In the genomic region with DNA sequence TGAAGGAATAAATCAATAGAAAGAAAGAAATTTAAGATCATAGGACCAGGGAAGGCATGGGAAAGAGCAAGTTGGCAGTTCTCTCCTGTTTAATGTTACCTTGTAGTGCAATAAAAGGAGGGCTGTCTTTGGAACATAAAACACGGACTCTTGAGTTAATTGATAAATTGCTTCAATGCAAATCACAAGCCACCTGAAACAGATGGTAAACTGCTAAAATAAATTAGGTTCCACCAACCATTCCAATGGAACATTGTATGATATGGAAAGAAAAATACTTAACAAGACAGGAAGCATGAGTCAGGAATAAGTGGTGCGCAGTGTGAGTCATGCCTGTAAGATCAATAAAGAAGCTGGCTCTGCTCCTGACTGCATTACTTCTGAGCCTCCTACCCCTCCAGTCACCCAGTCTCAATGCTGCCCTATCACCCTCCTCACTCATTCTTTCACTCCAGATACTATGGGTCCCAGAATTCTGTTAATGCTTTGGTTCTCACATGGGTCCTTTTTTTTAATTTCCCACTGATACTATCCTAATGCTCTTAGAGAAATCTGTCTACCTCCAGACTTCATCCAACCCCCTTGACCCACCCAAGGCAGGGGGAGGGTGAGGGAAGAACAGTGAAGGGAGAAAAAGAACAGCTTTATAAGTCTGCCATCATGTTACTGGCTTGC, we compare ENCODE assay signal across 1 cellular context.
A peak's percentile ranks its signal among the peaks of the same experiment; 100 is the strongest.
TF ChIP-seq lines count a peak whose summit lies in the region.

No MANE protein-coding gene starts in this region.

TF ChIP-seq in K562, 482 proteins besides CTCF, POLR2A, EP300 and RAD21 (continued from another document and continues in another):
- TF ChIP-seq, protein P1, sequence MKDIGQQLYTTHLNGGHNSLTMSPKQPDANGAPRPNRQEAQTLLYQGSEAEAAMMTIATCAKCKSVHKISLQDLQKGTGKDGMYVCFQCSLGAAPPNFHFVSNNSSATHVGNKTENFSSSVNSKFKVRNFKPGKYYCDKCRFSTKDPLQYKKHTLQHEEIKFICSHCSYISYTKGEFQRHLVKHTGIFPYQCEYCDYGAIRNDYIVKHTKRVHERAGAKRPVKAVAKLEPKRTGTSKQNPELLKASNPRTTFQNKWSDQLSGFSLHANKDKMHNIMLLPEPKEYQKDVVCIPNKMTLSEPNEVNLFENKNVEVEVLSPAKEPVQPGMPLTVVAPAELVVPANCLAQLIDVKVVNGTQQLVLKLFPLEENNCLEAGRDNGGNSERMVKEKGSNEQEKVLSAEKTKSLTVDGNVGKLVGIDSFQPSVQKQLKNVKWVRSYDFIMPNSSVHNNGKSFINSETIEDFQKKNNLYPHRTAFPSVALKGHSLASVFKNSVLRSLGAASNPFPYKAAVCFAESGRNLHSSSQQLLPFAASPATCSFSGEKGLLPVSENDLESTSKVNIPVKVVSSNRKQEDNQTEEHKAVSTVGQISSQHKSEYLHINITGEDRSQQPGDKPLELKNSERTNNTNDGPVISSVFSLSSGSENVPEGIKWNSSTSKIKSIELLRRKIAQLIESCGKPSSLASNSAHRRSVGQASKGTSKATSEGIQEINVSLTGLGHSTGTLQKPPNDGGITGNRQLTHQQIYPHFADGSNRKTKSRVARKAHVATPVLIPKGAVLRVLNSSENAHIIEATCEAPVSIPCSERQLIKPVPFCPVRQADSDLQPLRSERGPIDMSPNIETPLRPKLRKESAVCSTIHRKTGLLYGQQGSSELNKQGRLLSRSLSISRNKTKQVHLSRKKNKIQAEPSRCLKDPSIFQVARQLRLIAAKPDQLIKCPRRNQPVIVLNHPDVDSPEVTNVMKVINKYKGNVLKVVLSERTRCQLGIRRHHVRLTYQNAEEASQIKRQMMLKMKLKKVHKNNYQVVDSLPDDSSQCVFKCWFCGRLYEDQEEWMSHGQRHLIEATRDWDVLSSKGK (CRISPR knock-in tag; IDR thresholded peaks at IDR 0.05), result no peak
- TF ChIP-seq KLF6 (CRISPR knock-in tag; IDR thresholded peaks at IDR 0.05; ENCODE audit: borderline replicate concordance), result no peak
- no peak for TF ChIP-seq ZNF3 (CRISPR knock-in tag; IDR thresholded peaks at IDR 0.05)
- TF ChIP-seq, protein P2, sequence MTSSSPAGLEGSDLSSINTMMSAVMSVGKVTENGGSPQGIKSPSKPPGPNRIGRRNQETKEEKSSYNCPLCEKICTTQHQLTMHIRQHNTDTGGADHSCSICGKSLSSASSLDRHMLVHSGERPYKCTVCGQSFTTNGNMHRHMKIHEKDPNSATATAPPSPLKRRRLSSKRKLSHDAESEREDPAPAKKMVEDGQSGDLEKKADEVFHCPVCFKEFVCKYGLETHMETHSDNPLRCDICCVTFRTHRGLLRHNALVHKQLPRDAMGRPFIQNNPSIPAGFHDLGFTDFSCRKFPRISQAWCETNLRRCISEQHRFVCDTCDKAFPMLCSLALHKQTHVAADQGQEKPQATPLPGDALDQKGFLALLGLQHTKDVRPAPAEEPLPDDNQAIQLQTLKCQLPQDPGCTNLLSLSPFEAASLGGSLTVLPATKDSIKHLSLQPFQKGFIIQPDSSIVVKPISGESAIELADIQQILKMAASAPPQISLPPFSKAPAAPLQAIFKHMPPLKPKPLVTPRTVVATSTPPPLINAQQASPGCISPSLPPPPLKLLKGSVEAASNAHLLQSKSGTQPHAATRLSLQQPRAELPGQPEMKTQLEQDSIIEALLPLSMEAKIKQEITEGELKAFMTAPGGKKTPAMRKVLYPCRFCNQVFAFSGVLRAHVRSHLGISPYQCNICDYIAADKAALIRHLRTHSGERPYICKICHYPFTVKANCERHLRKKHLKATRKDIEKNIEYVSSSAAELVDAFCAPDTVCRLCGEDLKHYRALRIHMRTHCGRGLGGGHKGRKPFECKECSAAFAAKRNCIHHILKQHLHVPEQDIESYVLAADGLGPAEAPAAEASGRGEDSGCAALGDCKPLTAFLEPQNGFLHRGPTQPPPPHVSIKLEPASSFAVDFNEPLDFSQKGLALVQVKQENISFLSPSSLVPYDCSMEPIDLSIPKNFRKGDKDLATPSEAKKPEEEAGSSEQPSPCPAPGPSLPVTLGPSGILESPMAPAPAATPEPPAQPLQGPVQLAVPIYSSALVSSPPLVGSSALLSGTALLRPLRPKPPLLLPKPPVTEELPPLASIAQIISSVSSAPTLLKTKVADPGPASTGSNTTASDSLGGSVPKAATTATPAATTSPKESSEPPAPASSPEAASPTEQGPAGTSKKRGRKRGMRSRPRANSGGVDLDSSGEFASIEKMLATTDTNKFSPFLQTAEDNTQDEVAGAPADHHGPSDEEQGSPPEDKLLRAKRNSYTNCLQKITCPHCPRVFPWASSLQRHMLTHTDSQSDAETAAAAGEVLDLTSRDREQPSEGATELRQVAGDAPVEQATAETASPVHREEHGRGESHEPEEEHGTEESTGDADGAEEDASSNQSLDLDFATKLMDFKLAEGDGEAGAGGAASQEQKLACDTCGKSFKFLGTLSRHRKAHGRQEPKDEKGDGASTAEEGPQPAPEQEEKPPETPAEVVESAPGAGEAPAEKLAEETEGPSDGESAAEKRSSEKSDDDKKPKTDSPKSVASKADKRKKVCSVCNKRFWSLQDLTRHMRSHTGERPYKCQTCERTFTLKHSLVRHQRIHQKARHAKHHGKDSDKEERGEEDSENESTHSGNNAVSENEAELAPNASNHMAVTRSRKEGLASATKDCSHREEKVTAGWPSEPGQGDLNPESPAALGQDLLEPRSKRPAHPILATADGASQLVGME (CRISPR knock-in tag; IDR thresholded peaks at IDR 0.05), result peak; percentile 62; the same call in 1 of the 2 replicates
- peak; percentile 94 to 95 for TF ChIP-seq FOXA3 (CRISPR knock-in tag; conservative IDR thresholded peaks at IDR 0.05 in 1 of 2, IDR thresholded peaks at IDR 0.05 in 1 of 2)
- TF ChIP-seq PML (IDR thresholded peaks at IDR 0.05; ENCODE audit: low read length), result no peak
- no peak for TF ChIP-seq ADNP (tag; IDR thresholded peaks at IDR 0.05)
- TF ChIP-seq ELF4 (CRISPR knock-in tag; IDR thresholded peaks at IDR 0.05), result 0 out of 2 replicates have a peak, but pooled peaks have one; percentile 59
- TF ChIP-seq RUNX1 (IDR thresholded peaks at IDR 0.05; ENCODE audit: low read depth), result no peak
- peak; percentile 82 for TF ChIP-seq MAFG (tag; conservative IDR thresholded peaks at IDR 0.05)
- no peak for TF ChIP-seq PTRF (tag; IDR thresholded peaks at IDR 0.05)
- TF ChIP-seq ZNF133 (CRISPR knock-in tag; IDR thresholded peaks at IDR 0.05), result no peak
- TF ChIP-seq, protein P3, sequence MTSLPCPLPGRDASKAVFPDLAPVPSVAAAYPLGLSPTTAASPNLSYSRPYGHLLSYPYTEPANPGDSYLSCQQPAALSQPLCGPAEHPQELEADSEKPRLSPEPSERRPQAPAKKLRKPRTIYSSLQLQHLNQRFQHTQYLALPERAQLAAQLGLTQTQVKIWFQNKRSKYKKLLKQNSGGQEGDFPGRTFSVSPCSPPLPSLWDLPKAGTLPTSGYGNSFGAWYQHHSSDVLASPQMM (CRISPR knock-in tag; IDR thresholded peaks at IDR 0.05), result no peak
- TF ChIP-seq, protein P4, sequence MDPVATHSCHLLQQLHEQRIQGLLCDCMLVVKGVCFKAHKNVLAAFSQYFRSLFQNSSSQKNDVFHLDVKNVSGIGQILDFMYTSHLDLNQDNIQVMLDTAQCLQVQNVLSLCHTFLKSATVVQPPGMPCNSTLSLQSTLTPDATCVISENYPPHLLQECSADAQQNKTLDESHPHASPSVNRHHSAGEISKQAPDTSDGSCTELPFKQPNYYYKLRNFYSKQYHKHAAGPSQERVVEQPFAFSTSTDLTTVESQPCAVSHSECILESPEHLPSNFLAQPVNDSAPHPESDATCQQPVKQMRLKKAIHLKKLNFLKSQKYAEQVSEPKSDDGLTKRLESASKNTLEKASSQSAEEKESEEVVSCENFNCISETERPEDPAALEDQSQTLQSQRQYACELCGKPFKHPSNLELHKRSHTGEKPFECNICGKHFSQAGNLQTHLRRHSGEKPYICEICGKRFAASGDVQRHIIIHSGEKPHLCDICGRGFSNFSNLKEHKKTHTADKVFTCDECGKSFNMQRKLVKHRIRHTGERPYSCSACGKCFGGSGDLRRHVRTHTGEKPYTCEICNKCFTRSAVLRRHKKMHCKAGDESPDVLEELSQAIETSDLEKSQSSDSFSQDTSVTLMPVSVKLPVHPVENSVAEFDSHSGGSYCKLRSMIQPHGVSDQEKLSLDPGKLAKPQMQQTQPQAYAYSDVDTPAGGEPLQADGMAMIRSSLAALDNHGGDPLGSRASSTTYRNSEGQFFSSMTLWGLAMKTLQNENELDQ (CRISPR knock-in tag; IDR thresholded peaks at IDR 0.05; ENCODE audit: borderline replicate concordance), result no peak
- TF ChIP-seq ARNT (IDR thresholded peaks at IDR 0.05), result peak in 1 of 2 experiments; percentile 9; a peak in 1 of 4 replicates
- TF ChIP-seq TARDBP (IDR thresholded peaks at IDR 0.05), result no peak
- no peak for TF ChIP-seq MEF2D (tag; conservative IDR thresholded peaks at IDR 0.05; ENCODE audit: low read depth)
- TF ChIP-seq COPS2 (conservative IDR thresholded peaks at IDR 0.05), result no peak
- TF ChIP-seq MCM3 (IDR thresholded peaks at IDR 0.05), result no peak
- TF ChIP-seq, protein P5, sequence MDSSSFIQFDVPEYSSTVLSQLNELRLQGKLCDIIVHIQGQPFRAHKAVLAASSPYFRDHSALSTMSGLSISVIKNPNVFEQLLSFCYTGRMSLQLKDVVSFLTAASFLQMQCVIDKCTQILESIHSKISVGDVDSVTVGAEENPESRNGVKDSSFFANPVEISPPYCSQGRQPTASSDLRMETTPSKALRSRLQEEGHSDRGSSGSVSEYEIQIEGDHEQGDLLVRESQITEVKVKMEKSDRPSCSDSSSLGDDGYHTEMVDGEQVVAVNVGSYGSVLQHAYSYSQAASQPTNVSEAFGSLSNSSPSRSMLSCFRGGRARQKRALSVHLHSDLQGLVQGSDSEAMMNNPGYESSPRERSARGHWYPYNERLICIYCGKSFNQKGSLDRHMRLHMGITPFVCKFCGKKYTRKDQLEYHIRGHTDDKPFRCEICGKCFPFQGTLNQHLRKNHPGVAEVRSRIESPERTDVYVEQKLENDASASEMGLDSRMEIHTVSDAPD (CRISPR knock-in tag; IDR thresholded peaks at IDR 0.05), result no peak
- TF ChIP-seq, protein P6, sequence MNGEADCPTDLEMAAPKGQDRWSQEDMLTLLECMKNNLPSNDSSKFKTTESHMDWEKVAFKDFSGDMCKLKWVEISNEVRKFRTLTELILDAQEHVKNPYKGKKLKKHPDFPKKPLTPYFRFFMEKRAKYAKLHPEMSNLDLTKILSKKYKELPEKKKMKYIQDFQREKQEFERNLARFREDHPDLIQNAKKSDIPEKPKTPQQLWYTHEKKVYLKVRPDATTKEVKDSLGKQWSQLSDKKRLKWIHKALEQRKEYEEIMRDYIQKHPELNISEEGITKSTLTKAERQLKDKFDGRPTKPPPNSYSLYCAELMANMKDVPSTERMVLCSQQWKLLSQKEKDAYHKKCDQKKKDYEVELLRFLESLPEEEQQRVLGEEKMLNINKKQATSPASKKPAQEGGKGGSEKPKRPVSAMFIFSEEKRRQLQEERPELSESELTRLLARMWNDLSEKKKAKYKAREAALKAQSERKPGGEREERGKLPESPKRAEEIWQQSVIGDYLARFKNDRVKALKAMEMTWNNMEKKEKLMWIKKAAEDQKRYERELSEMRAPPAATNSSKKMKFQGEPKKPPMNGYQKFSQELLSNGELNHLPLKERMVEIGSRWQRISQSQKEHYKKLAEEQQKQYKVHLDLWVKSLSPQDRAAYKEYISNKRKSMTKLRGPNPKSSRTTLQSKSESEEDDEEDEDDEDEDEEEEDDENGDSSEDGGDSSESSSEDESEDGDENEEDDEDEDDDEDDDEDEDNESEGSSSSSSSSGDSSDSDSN (IDR thresholded peaks at IDR 0.05; ENCODE audit: borderline replicate concordance in 1 of 2, low read depth in 2 of 2, low read length in 2 of 2), result no peak
- no peak for TF ChIP-seq ZC3H4 (CRISPR knock-in tag; IDR thresholded peaks at IDR 0.05; ENCODE audit: borderline replicate concordance)
- no peak for TF ChIP-seq KAT2B (IDR thresholded peaks at IDR 0.05; ENCODE audit: low read depth, low read length)
- TF ChIP-seq SAFB2 (IDR thresholded peaks at IDR 0.05; ENCODE audit: borderline replicate concordance, low read depth, low read length, severe bottlenecking), result no peak
- no peak for TF ChIP-seq PRMT5 (CRISPR knock-in tag; IDR thresholded peaks at IDR 0.05)
- peak; percentile 66 for TF ChIP-seq ATF7 (IDR thresholded peaks at IDR 0.05)
- TF ChIP-seq, protein P7, sequence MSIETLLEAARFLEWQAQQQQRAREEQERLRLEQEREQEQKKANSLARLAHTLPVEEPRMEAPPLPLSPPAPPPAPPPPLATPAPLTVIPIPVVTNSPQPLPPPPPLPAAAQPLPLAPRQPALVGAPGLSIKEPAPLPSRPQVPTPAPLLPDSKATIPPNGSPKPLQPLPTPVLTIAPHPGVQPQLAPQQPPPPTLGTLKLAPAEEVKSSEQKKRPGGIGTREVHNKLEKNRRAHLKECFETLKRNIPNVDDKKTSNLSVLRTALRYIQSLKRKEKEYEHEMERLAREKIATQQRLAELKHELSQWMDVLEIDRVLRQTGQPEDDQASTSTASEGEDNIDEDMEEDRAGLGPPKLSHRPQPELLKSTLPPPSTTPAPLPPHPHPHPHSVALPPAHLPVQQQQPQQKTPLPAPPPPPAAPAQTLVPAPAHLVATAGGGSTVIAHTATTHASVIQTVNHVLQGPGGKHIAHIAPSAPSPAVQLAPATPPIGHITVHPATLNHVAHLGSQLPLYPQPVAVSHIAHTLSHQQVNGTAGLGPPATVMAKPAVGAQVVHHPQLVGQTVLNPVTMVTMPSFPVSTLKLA (conservative IDR thresholded peaks at IDR 0.05), result peak; percentile 44 to 46; a peak in 2 of 4 replicates
- TF ChIP-seq POLR2AphosphoS5 (IDR thresholded peaks at IDR 0.05; ENCODE audit: control insufficient read depth, insufficient read depth, low read depth, low read length), result peak; percentile 78; the same call in 1 of the 2 replicates
- no peak for TF ChIP-seq ARID2 (IDR thresholded peaks at IDR 0.05)
- TF ChIP-seq MTF1 (CRISPR knock-in tag; IDR thresholded peaks at IDR 0.05; ENCODE audit: borderline replicate concordance), result no peak
- TF ChIP-seq MEF2A (IDR thresholded peaks at IDR 0.05; ENCODE audit: control insufficient read depth, low read depth, low read length), result no peak
- TF ChIP-seq THRAP3 (IDR thresholded peaks at IDR 0.05; ENCODE audit: borderline replicate concordance), result no peak
- no peak for TF ChIP-seq EWSR1 (IDR thresholded peaks at IDR 0.05; ENCODE audit: borderline replicate concordance, low read depth, partially characterized antibody)
- TF ChIP-seq ZNF77 (CRISPR knock-in tag; IDR thresholded peaks at IDR 0.05), result no peak
- TF ChIP-seq, protein P8, sequence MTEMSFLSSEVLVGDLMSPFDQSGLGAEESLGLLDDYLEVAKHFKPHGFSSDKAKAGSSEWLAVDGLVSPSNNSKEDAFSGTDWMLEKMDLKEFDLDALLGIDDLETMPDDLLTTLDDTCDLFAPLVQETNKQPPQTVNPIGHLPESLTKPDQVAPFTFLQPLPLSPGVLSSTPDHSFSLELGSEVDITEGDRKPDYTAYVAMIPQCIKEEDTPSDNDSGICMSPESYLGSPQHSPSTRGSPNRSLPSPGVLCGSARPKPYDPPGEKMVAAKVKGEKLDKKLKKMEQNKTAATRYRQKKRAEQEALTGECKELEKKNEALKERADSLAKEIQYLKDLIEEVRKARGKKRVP (CRISPR knock-in tag; IDR thresholded peaks at IDR 0.05), result no peak
